In the genomic region with DNA sequence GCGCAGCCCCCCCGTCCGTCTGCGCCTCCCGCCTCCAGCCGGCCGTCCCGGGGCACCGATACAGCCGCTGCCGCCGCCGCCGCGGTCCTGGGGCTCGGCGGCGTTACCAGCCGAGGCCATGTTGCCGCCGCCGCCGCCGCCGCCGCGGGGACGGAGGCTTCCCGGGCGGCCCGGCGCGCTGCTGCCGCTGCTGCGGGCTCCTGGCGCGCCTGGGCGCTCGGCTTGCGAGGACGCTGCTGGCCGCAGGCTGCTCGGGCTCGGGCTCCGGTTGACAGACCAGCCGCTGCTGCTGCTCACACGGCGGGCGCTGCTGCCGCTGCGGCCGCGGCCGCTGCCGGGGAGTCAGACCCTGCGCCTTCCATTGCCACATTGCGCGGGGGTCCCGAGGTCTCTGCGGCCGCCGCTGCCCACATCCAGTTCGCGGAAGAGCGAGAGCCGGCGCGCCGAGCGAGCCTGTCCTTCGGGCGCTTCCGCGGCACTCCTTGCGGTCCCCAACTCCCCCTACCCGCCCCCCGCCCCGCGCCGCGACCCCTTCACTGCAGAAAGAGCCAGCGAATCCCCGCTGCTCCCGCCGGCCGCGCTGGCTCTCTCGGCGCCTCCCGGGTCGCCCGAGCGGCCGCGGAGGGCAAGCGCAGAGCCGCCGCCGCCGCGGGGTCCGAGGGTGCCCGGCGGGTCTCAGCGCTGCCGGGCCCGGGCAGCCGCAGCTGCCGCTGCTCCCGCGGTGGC, we compare ENCODE assay signal across 8 cellular contexts. TPM values are rescaled to one million over a fixed set of nuclear protein-coding genes. Genes with fewer than 3 reads are reported as not detected.
DNase-seq lines count a peak whose midpoint lies in the region; ATAC-seq and TF ChIP-seq lines count a peak whose summit lies in the region.

No MANE protein-coding gene starts in this region.

- H3K4me3 ChIP-seq in fibroblast of lung (replicated peaks in 1 of 4; ENCODE audit: control extremely low read depth in 1 of 4, insufficient read depth in 1 of 4, low read depth in 3 of 4, low read length in 4 of 4): peak overlapping the region; percentile 75 to 94 (median 84)
- H3K4me3 ChIP-seq in trophoblast cell (ENCODE audit: low read depth, low read length): peak overlapping the region; percentile 95

- H4K91ac ChIP-seq in trophoblast cell (ENCODE audit: low read depth, low read length): peak overlapping the region; percentile 89

- H3K79me1 ChIP-seq in trophoblast cell (ENCODE audit: low read length): peaks cover 40% of the 10 kb centered on the region

- H3K27me3 Mint-ChIP-seq in activated CD8-positive, alpha-beta T cell treated with anti-CD3 and anti-CD28 coated beads, Interleukin-2, amount 10 ng/mL, durations not matched to agents 7 days and 5 days (ENCODE audit: low read depth): peaks cover 55% of the 10 kb centered on the region

- no peak overlapping the region for H2BK12ac ChIP-seq in trophoblast cell (ENCODE audit: low read length)

- POLR2A ChIA-PET in activated CD8-positive, alpha-beta T cell treated with anti-CD3 and anti-CD28 coated beads, Interleukin-2, amount 10 ng/mL, durations not matched to agents 7 days and 5 days (lab: Charles Lee): interaction anchor here (1.7 kb wide), 1 partner anchor 367 kb away, joined by 6 read pairs; a partner anchor contains a TSS

- peak overlapping the region; percentile 78 for H2BK120ac ChIP-seq in trophoblast cell (ENCODE audit: insufficient read depth, low read length, poor library complexity)

- peak overlapping the region; percentile 82 for H3K4me3 Mint-ChIP-seq in activated CD8-positive, alpha-beta T cell treated with anti-CD3 and anti-CD28 coated beads, Interleukin-2, amount 10 ng/mL, durations not matched to agents 7 days and 5 days

- H2BK5ac ChIP-seq in trophoblast cell (ENCODE audit: low read depth, low read length, poor library complexity): peak overlapping the region; percentile 86

- peak; percentile 1 for ATAC-seq in GM21737 (IDR thresholded peaks at IDR 0.05; ENCODE audit: unreplicated experiment)
- ATAC-seq in activated CD8-positive, alpha-beta T cell treated with anti-CD3 and anti-CD28 coated beads, Interleukin-2, amount 10 ng/mL, durations not matched to agents 7 days and 5 days: peak; percentile 7
- no peak for ATAC-seq in HG02588 (IDR thresholded peaks at IDR 0.05; ENCODE audit: unreplicated experiment)
- no peak for ATAC-seq in GM21825 (IDR thresholded peaks at IDR 0.05; ENCODE audit: unreplicated experiment)

- peak overlapping the region; percentile 95 for H3K18ac ChIP-seq in trophoblast cell (ENCODE audit: low read length)

- CTCF ChIA-PET in activated CD8-positive, alpha-beta T cell treated with anti-CD3 and anti-CD28 coated beads, Interleukin-2, amount 10 ng/mL, durations not matched to agents 7 days and 5 days (lab: Charles Lee): no interaction called here

- H4K20me1 ChIP-seq in fibroblast of lung (ENCODE audit: control insufficient read depth, extremely low read depth, insufficient read depth, low read length): no peaks in the 10 kb centered on the region

- H3K9me3 ChIP-seq in fibroblast of lung (ENCODE audit: control insufficient read depth, insufficient read depth, low read depth, low read length): no peaks in the 10 kb centered on the region
- H3K9me3 ChIP-seq in trophoblast cell (ENCODE audit: insufficient read depth, low read depth, low read length): no peaks in the 10 kb centered on the region

- peaks cover 6% of the 10 kb centered on the region for H3K36me3 Mint-ChIP-seq in activated CD8-positive, alpha-beta T cell treated with anti-CD3 and anti-CD28 coated beads, Interleukin-2, amount 10 ng/mL, durations not matched to agents 7 days and 5 days (ENCODE audit: low read depth)

- TF ChIP-seq CTCF in fibroblast of lung (conservative IDR thresholded peaks at IDR 0.05 in 1 of 2, IDR thresholded peaks at IDR 0.05 in 1 of 2; ENCODE audit: low read depth in 1 of 2, low read length in 2 of 2): no peak

- peak overlapping the region; percentile 81 for H3K4ac ChIP-seq in trophoblast cell (ENCODE audit: low read depth, low read length)

- peak; percentile 24 for DNase-seq in AG08396 (ENCODE audit: low spot score)
- no peak for DNase-seq in activated CD8-positive, alpha-beta T cell treated with anti-CD3 and anti-CD28 coated beads, Interleukin-2, amount 10 ng/mL, durations not matched to agents 7 days and 5 days
- peak in 1 of 2 donors; percentile 40 for DNase-seq in fibroblast of lung (ENCODE audit: low read depth in 2 of 2)
- peak in 1 of 2 donors; percentile 49 for DNase-seq in trophoblast cell
- DNase-seq in AML-193 (lab: John Stamatoyannopoulos, UW): no peak

- peak overlapping the region; percentile 30 for H2AK5ac ChIP-seq in trophoblast cell (ENCODE audit: low read length)

- peak overlapping the region; percentile 69 for H3K4me2 ChIP-seq in fibroblast of lung (ENCODE audit: extremely low read depth, insufficient read depth, low read length)
- H3K4me2 ChIP-seq in trophoblast cell (ENCODE audit: low read length): peak overlapping the region; percentile 74

- H3K14ac ChIP-seq in trophoblast cell (ENCODE audit: low read length): peak overlapping the region; percentile 87

- no peak overlapping the region for H3K27ac Mint-ChIP-seq in activated CD8-positive, alpha-beta T cell treated with anti-CD3 and anti-CD28 coated beads, Interleukin-2, amount 10 ng/mL, durations not matched to agents 7 days and 5 days

- H3K36me3 ChIP-seq in fibroblast of lung (ENCODE audit: control insufficient read depth, insufficient read depth, low read length) (no peaks in the 10 kb centered on the region), trophoblast cell (ENCODE audit: control insufficient read depth in 1 of 2, insufficient read depth in 2 of 2, low read length in 2 of 2) (peaks cover 0 to 2% of the 10 kb centered on the region in 2 experiments)

- WGBS in trophoblast cell (ENCODE audit: extremely low coverage, insufficient coverage, insufficient read length): no CpG with 5 or more reads among the region's 111 CpGs

- peaks cover 5% of the 10 kb centered on the region for H3K79me2 ChIP-seq in fibroblast of lung (ENCODE audit: control insufficient read depth, insufficient read depth, low read length)
- peaks cover 26% of the 10 kb centered on the region for H3K79me2 ChIP-seq in trophoblast cell (ENCODE audit: control insufficient read depth, insufficient read depth, low read length, poor library complexity)

- H2AFZ ChIP-seq in fibroblast of lung (ENCODE audit: low read length) (peak overlapping the region; percentile 50), trophoblast cell (ENCODE audit: insufficient read depth, low read length, poor library complexity) (peak overlapping the region; percentile 47)

- peak overlapping the region; percentile 81 for H3K27ac ChIP-seq in fibroblast of lung (ENCODE audit: insufficient read depth, low read length)
- peak overlapping the region; percentile 91 for H3K27ac ChIP-seq in trophoblast cell (ENCODE audit: low read depth, low read length)

- no peaks in the 10 kb centered on the region for H3K9me3 Mint-ChIP-seq in activated CD8-positive, alpha-beta T cell treated with anti-CD3 and anti-CD28 coated beads, Interleukin-2, amount 10 ng/mL, durations not matched to agents 7 days and 5 days (ENCODE audit: insufficient read depth)

- H3K27me3 ChIP-seq in fibroblast of lung (ENCODE audit: control insufficient read depth, insufficient read depth, low read length): no peaks in the 10 kb centered on the region
- no peaks in the 10 kb centered on the region for H3K27me3 ChIP-seq in trophoblast cell (ENCODE audit: insufficient read depth, low read length)

- H3K4me1 ChIP-seq in fibroblast of lung (ENCODE audit: control insufficient read depth, extremely low read depth, insufficient read depth, low read length) (peaks cover 11% of the 10 kb centered on the region), trophoblast cell (ENCODE audit: control insufficient read depth in 1 of 2, insufficient read depth in 2 of 2, low read length in 2 of 2) (peaks cover 5 to 8% of the 10 kb centered on the region in 2 experiments)

- peak overlapping the region; percentile 71 for H4K8ac ChIP-seq in trophoblast cell (ENCODE audit: low read depth, low read length)

- peaks cover 50% of the 10 kb centered on the region for H3K4me1 Mint-ChIP-seq in activated CD8-positive, alpha-beta T cell treated with anti-CD3 and anti-CD28 coated beads, Interleukin-2, amount 10 ng/mL, durations not matched to agents 7 days and 5 days (ENCODE audit: low read depth)

- peak overlapping the region; percentile 61 for H3K9ac ChIP-seq in fibroblast of lung (ENCODE audit: insufficient read depth, low read length)
- peak overlapping the region; percentile 96 for H3K9ac ChIP-seq in trophoblast cell (ENCODE audit: low read length)

- H3K23ac ChIP-seq in trophoblast cell (ENCODE audit: low read length): no peak overlapping the region

- peak overlapping the region; percentile 47 for H4K12ac ChIP-seq in trophoblast cell (ENCODE audit: low read depth, low read length)

RNA-seq across cellular contexts. Expression of a gene that starts 8.4 kb away (rescaled TPM):
- 1 to 10 TPM; 5.0 to 6.1 TPM for total RNA-seq in activated CD8-positive, alpha-beta T cell treated with anti-CD3 and anti-CD28 coated beads, Interleukin-2, amount 10 ng/mL, durations not matched to agents 7 days and 5 days
- total RNA-seq in fibroblast of lung: 18.0 and 20.1 TPM in 2 replicates
- 3.2 and 3.3 TPM in 2 replicates for polyA plus RNA-seq in fibroblast of lung
- 4.5 and 6.5 TPM in 2 replicates for polyA plus RNA-seq in fibroblast of lung (2012)
- polyA minus RNA-seq in fibroblast of lung (ENCODE audit: low replicate concordance): 15.9 and 22.9 TPM in 2 replicates
- 13.6 and 13.7 TPM in 2 replicates for polyA plus RNA-seq in trophoblast cell (2013)

Comparison
In these comparisons a context has a peak if more than half of its experiments do, and no peak if none do; other contexts are left out.
1. ATAC-seq: peak in GM21737 (single experiment) and activated CD8-positive, alpha-beta T cell treated with anti-CD3 and anti-CD28 coated beads, Interleukin-2, amount 10 ng/mL, durations not matched to agents 7 days and 5 days (single experiment); none in HG02588 (single experiment) and GM21825 (single experiment).